In the genomic region with DNA sequence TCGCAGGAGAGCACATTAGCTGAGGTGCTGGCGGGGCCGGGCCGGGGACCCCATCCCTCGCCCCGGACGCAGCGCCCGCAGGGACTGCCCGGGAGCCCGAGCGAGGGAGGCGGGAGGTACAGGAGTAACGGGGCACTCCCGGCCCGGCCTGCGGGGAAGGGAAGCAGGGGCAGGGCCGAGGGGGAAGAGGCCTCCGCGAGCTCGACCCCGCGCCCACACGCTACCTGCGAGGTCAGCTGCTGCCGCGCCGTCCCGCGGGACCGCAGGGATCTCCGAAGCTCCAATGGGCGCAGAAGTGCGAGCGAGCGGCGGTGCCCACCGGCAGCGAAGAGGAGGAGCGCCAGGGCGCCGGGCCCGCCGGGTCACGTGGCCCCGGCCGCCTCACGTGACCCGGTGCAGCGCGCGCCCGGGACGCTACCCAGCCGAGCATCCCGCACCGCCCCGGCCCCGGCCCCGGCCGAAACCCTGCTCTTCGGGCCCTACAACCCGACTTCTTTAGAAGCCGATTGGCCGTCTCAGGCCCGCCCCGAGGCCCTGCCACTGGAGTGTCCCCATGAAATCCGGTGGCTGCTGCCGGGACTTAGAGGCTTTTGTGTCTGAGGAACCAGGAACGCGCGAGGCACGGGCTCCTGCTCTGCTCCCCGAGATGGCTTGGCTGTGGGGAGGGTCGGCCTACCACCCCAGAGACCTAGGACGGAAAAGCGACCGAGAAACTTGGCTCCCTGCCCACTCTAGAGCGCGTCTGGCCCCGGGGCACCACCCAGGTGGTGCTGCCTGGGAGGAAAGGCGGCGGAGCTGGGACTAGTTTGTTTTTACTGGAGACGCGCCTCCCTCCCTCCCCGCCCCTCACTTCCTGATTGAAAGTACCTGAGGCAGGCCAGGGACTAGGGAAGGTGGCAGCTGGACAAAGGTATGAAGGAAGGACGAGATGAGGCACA, we compare ENCODE assay signal across 8 cellular contexts. TPM values are rescaled to one million over a fixed set of nuclear protein-coding genes. Genes with fewer than 3 reads are reported as not detected.
DNase-seq lines count a peak whose midpoint lies in the region; ATAC-seq and TF ChIP-seq lines count a peak whose summit lies in the region.

A gene (minus strand): TSS at position 339 of the 938 bp plus-strand sequence. CDS start 18,279 bp downstream, outside the sequence.

- H2BK5ac ChIP-seq in mesenchymal stem cell (ENCODE audit: low read depth, low read length, poor library complexity, severe bottlenecking): peak within 1 kb of the TSS; percentile 46

- peak within 1 kb of the TSS; percentile 97 for H2AFZ ChIP-seq in mesenchymal stem cell (ENCODE audit: low read depth, low read length)

- peak within 1 kb of the TSS; percentile 82 for H2BK120ac ChIP-seq in mesenchymal stem cell (ENCODE audit: low read depth, low read length)

- peak within 1 kb of the TSS; percentile 97 for H4K91ac ChIP-seq in mesenchymal stem cell (ENCODE audit: low read length)

- peak within 1 kb of the TSS; percentile 95 for H4K8ac ChIP-seq in mesenchymal stem cell (ENCODE audit: low read length)

- H3K4me1 ChIP-seq in BLaER1 treated with 17β-estradiol and CSF1 and Interleukin-3, amounts not matched to agents 10 nM and 100 nM: peaks cover 14 to 40% (median 27%) of the 10 kb centered on the region in 10 experiments
- H3K4me1 ChIP-seq in endocrine pancreas (ENCODE audit: control insufficient read depth, insufficient read depth, low read length) (peaks cover 8% of the 10 kb centered on the region), mesenchymal stem cell (ENCODE audit: control insufficient read depth, insufficient read depth, low read depth, low read length) (peaks cover 5% of the 10 kb centered on the region)

- peaks cover 7 to 30% (median 25%) of the 10 kb centered on the region in 11 experiments; a peak in 20 of 22 replicates for H3K36me3 ChIP-seq in BLaER1 treated with 17β-estradiol and CSF1 and Interleukin-3, amounts not matched to agents 10 nM and 100 nM
- no peaks in the 10 kb centered on the region for H3K36me3 ChIP-seq in endocrine pancreas (ENCODE audit: control insufficient read depth, insufficient read depth, low read length)
- peaks cover 4 to 16% of the 10 kb centered on the region in 2 experiments for H3K36me3 ChIP-seq in mesenchymal stem cell (ENCODE audit: control insufficient read depth in 1 of 2, insufficient read depth in 2 of 2, low read depth in 1 of 2, low read length in 2 of 2)

- peak within 1 kb of the TSS; percentile 87 to 98 for H3K23ac ChIP-seq in mesenchymal stem cell (ENCODE audit: low read length in 2 of 2)

- H3K79me1 ChIP-seq in mesenchymal stem cell (replicated peaks; ENCODE audit: low read length, poor library complexity, severe bottlenecking): peaks cover 29% of the 10 kb centered on the region

- H3K9ac ChIP-seq in BLaER1 treated with 17β-estradiol and CSF1 and Interleukin-3, amounts not matched to agents 10 nM and 100 nM: peak within 1 kb of the TSS; percentile 82 to 94 (median 87)
- H3K9ac ChIP-seq in endocrine pancreas (ENCODE audit: control insufficient read depth, insufficient read depth, low read length): peak within 1 kb of the TSS; percentile 74
- peak within 1 kb of the TSS; percentile 90 for H3K9ac ChIP-seq in mesenchymal stem cell (ENCODE audit: low read length)

- H3K27me3 ChIP-seq in BLaER1 treated with 17β-estradiol and CSF1 and Interleukin-3, amounts not matched to agents 10 nM and 100 nM: no peaks in the 10 kb centered on the region
- H3K27me3 ChIP-seq in endocrine pancreas (ENCODE audit: control insufficient read depth, insufficient read depth, low read length): no peaks in the 10 kb centered on the region
- no peaks in the 10 kb centered on the region for H3K27me3 ChIP-seq in mesenchymal stem cell (ENCODE audit: control insufficient read depth in 1 of 2, insufficient read depth in 1 of 2, low read length in 2 of 2)

- peaks cover 0 to 25% (median 0%) of the 10 kb centered on the region in 11 experiments; a peak in 5 of 22 replicates for H4K20me1 ChIP-seq in BLaER1 treated with 17β-estradiol and CSF1 and Interleukin-3, amounts not matched to agents 10 nM and 100 nM

- peak within 1 kb of the TSS; percentile 73 to 96 (median 90) for H3K4me2 ChIP-seq in BLaER1 treated with 17β-estradiol and CSF1 and Interleukin-3, amounts not matched to agents 10 nM and 100 nM
- peak within 1 kb of the TSS; percentile 96 for H3K4me2 ChIP-seq in mesenchymal stem cell (ENCODE audit: low read length, poor library complexity, severe bottlenecking)

- no peak within 1 kb of the TSS for H2BK15ac ChIP-seq in mesenchymal stem cell (ENCODE audit: low read depth, poor library complexity, severe bottlenecking)

- TF ChIP-seq POLR2A in GM19099 (IDR thresholded peaks at IDR 0.05; ENCODE audit: extremely low read depth, insufficient read length, low read depth): peak; percentile 67

- peak within 1 kb of the TSS; percentile 2 for H2AK5ac ChIP-seq in mesenchymal stem cell (ENCODE audit: low read length, severe bottlenecking)

- no peaks in the 10 kb centered on the region for H3K9me3 ChIP-seq in BLaER1 treated with 17β-estradiol and CSF1 and Interleukin-3, amounts not matched to agents 10 nM and 100 nM (replicated peaks in 1 of 11)
- no peaks in the 10 kb centered on the region for H3K9me3 ChIP-seq in endocrine pancreas (ENCODE audit: control insufficient read depth, low read length)
- H3K9me3 ChIP-seq in mesenchymal stem cell (ENCODE audit: control insufficient read depth, low read length): no peaks in the 10 kb centered on the region

- H3K18ac ChIP-seq in mesenchymal stem cell (ENCODE audit: low read depth in 1 of 2, low read length in 2 of 2): peak within 1 kb of the TSS; percentile 96 to 98

- peak; percentile 33 for DNase-seq in NCI-H774 (lab: John Stamatoyannopoulos, UW)
- DNase-seq in activated CD8-positive, alpha-beta memory T cell treated with anti-CD3 and anti-CD28 coated beads for 48 hours (ENCODE audit: low read depth in 2 of 3, low spot score in 2 of 3): peak; percentile 24 to 58 (median 49)
- peak; percentile 71 for DNase-seq in mesenchymal stem cell
- DNase-seq in stimulated activated CD8-positive, alpha-beta memory T cell treated with anti-CD3 and anti-CD28 coated beads, Interleukin-12 subunit alpha, Interleukin-12 subunit beta, amount 100 ng/mL, for 24 hours (ENCODE audit: extremely low read depth): peak; percentile 45

- peak within 1 kb of the TSS in 1 of 2 experiments; percentile 89 for H2BK12ac ChIP-seq in mesenchymal stem cell (ENCODE audit: low read length in 2 of 2)

- peak within 1 kb of the TSS; percentile 81 to 93 (median 89) for H3K4me3 ChIP-seq in BLaER1 treated with 17β-estradiol and CSF1 and Interleukin-3, amounts not matched to agents 10 nM and 100 nM
- H3K4me3 ChIP-seq in endocrine pancreas (ENCODE audit: control insufficient read depth, insufficient read depth, low read length) (peak within 1 kb of the TSS; percentile 90), mesenchymal stem cell (ENCODE audit: insufficient read depth in 1 of 2, low read depth in 1 of 2, low read length in 2 of 2) (peak within 1 kb of the TSS; percentile 96 to 98)

- H3K27ac ChIP-seq in BLaER1 treated with 17β-estradiol and CSF1 and Interleukin-3, amounts not matched to agents 10 nM and 100 nM: peak within 1 kb of the TSS; percentile 68 to 91 (median 85)
- H3K27ac ChIP-seq in mesenchymal stem cell (ENCODE audit: low read length, poor library complexity, severe bottlenecking): peak within 1 kb of the TSS; percentile 72

- H3K14ac ChIP-seq in mesenchymal stem cell (ENCODE audit: low read length in 2 of 2): peak within 1 kb of the TSS in 1 of 2 experiments; percentile 100

- WGBS in mesenchymal stem cell: under 1% methylated on average over 73 of the region's 87 CpGs

- ATAC-seq in HG03354 (IDR thresholded peaks at IDR 0.05; ENCODE audit: poor library complexity, severe bottlenecking, unreplicated experiment): peak; percentile 95

- H3K4ac ChIP-seq in mesenchymal stem cell (ENCODE audit: low read depth in 1 of 2, low read length in 2 of 2): peak within 1 kb of the TSS; percentile 70 to 96

RNA-seq across cellular contexts. Expression of the gene that starts here (rescaled TPM):
- 13.2 TPM for polyA plus RNA-seq in mesenchymal stem cell (2013, experiment 1 of 2)
- polyA plus RNA-seq in mesenchymal stem cell (2013, experiment 2 of 2): 14.0 TPM

Comparison
In these comparisons a context has a peak if more than half of its experiments do, and no peak if none do; other contexts are left out.
1. Peak in every context shown above with its lines: DNase-seq, ATAC-seq, H3K4me3 ChIP-seq and H3K27ac ChIP-seq.